In genomic region chr2:68715353-68716041, GRCh38 we compare ENCODE assay signal across 9 cellular contexts. TPM values are rescaled to one million over a fixed set of nuclear protein-coding genes. Genes with fewer than 3 reads are reported as not detected.
DNase-seq lines count a peak whose midpoint lies in the region; ATAC-seq and TF ChIP-seq lines count a peak whose summit lies in the region.
"Had no signal": no experiment of that assay in that cellular context is flagged by ENCODE, and none has a peak within 500 bp of the region (broad histone marks: within the 10 kb centered on the region; RNA-seq: fewer than 3 reads in every experiment).

No MANE protein-coding gene starts in this region.

- H3F3A ChIP-seq in GM23338 (replicated peaks; ENCODE audit: low read depth), result no peaks in the 10 kb centered on the region

- peaks cover 4% of the 10 kb centered on the region; the same call in 1 of the 2 replicates for H3K9me2 ChIP-seq in GM23338 (ENCODE audit: insufficient read depth)

- no peaks in the 10 kb centered on the region for H3K79me2 ChIP-seq in GM23338 (replicated peaks; ENCODE audit: insufficient read depth)

- H3K27ac Mint-ChIP-seq in GM23338 (no peak overlapping the region), memory B cell (peak overlapping the region; percentile 90)

- no peaks in the 10 kb centered on the region for H3K36me3 ChIP-seq in GM23338 (ENCODE audit: insufficient read depth)

- H3K27ac ChIP-seq in GM23338 (ENCODE audit: low read depth), result no peak overlapping the region

- no peaks in the 10 kb centered on the region for H3K4me1 Mint-ChIP-seq in GM23338
- peaks cover 57% of the 10 kb centered on the region for H3K4me1 Mint-ChIP-seq in memory B cell

- no peaks in the 10 kb centered on the region for H4K20me1 ChIP-seq in GM23338 (replicated peaks; ENCODE audit: insufficient read depth)

- H3K36me3 Mint-ChIP-seq in GM23338 (ENCODE audit: low read depth), result no peaks in the 10 kb centered on the region
- H3K36me3 Mint-ChIP-seq in memory B cell, result no peaks in the 10 kb centered on the region

- H3K27me3 ChIP-seq in GM23338 (ENCODE audit: insufficient read depth), result no peaks in the 10 kb centered on the region

- peak overlapping the region; percentile 90 for H2AFZ ChIP-seq in GM23338

- ATAC-seq in GM23338, result peak; percentile 100
- peak; percentile 50 for ATAC-seq in memory B cell (ENCODE audit: low read depth)

- DNase-seq in activated T-cell treated with anti-CD3 and anti-CD28 coated beads, Interleukin-2, amount 50 U/mL, for 1 hour, result peak; percentile 45
- DNase-seq in activated T-cell treated with anti-CD3 and anti-CD28 coated beads for 4 hours (no peak), GM23338 (ENCODE audit: low spot score) (peak; percentile 95), Kasumi-1 (lab: John Stamatoyannopoulos, UW) (peak; percentile 52 to 61), SW480 (ENCODE audit: low spot score) (peak; percentile 68), dermis blood vessel endothelial cell (peak; percentile 76), memory B cell (ENCODE audit: low spot score in 2 of 2) (peak; percentile 28 to 39), CD1c-positive myeloid dendritic cell (ENCODE audit: extremely low spot score) (no peak)

- H3K9me3 Mint-ChIP-seq in GM23338 (no peaks in the 10 kb centered on the region), memory B cell (no peaks in the 10 kb centered on the region)

- H3K4me3 ChIP-seq in GM23338, result no peak overlapping the region

- H3K27me3 Mint-ChIP-seq in GM23338 (ENCODE audit: insufficient read depth, low read depth, poor library complexity) (no peaks in the 10 kb centered on the region), memory B cell (no peaks in the 10 kb centered on the region)

- peak; percentile 73 to 95 for TF ChIP-seq CTCF in GM23338 (conservative IDR thresholded peaks at IDR 0.05; ENCODE audit: low read depth in 2 of 2)

- H3K4me3 Mint-ChIP-seq in GM23338 (no peak overlapping the region), memory B cell (peak overlapping the region; percentile 15)

- H3K4me1 ChIP-seq in GM23338 (ENCODE audit: insufficient read depth), result no peaks in the 10 kb centered on the region

- no peak overlapping the region for H3K4me2 ChIP-seq in GM23338

TF ChIP-seq in GM23338, 12 proteins besides CTCF, POLR2A, EP300 and RAD21:
- no peak for TF ChIP-seq EZH2 (IDR thresholded peaks at IDR 0.05; ENCODE audit: low read depth, unreplicated experiment)

RNA-seq across cellular contexts. Expression of gene ARHGAP25, which starts 19.1 kb away (rescaled TPM):
- 1.9 and 2.5 TPM in 2 replicates for total RNA-seq in GM23338 (2014; rRNA removed; shearing (Covaris generic))
- polyA plus RNA-seq in GM23338 (2016; fragmentation: Nextera tagmentation; extraction: Ambion mirVana), result 1.9 and 2.0 TPM in 2 replicates
- total RNA-seq in dermis blood vessel endothelial cell, result 12.1 and 14.3 TPM in 2 replicates
- polyA plus RNA-seq: neural cell had no signal

Comparison
In these comparisons a context has a peak if more than half of its experiments do, and no peak if none do; other contexts are left out.
1. DNase-seq: peak in activated T-cell treated with anti-CD3 and anti-CD28 coated beads, Interleukin-2, amount 50 U/mL, for 1 hour (single experiment), GM23338 (single experiment), Kasumi-1 (2 of 2), SW480 (single experiment), dermis blood vessel endothelial cell (single experiment) and memory B cell (2 of 2); none in activated T-cell treated with anti-CD3 and anti-CD28 coated beads for 4 hours (single experiment) and CD1c-positive myeloid dendritic cell (single experiment).